ENCODE assay signal across 1 cellular context in genomic region chr4:70703695-70704332, GRCh38.
TF ChIP-seq lines count a peak whose summit lies in the region.

No MANE protein-coding gene starts in this region.

TF ChIP-seq in HepG2, 621 proteins besides CTCF, POLR2A, EP300 and RAD21:
- TF ChIP-seq ZNF558 (CRISPR knock-in tag; IDR thresholded peaks at IDR 0.05; ENCODE audit: borderline replicate concordance): no peak
- peak; percentile 81; the same call in 1 of the 2 replicates for TF ChIP-seq ARID2 (CRISPR knock-in tag; IDR thresholded peaks at IDR 0.05; ENCODE audit: borderline replicate concordance)
- TF ChIP-seq PRDM10 (CRISPR knock-in tag; IDR thresholded peaks at IDR 0.05; ENCODE audit: low read depth): no peak
- peak; percentile 20; the same call in 1 of the 2 replicates for TF ChIP-seq PHF21A (CRISPR knock-in tag; IDR thresholded peaks at IDR 0.05)
- TF ChIP-seq LCORL (IDR thresholded peaks at IDR 0.05): no peak
- no peak for TF ChIP-seq LCORL (CRISPR knock-in tag; IDR thresholded peaks at IDR 0.05)
- 0 out of 2 replicates have a peak, but pooled peaks have one; percentile 23 for TF ChIP-seq AHDC1 (CRISPR knock-in tag; IDR thresholded peaks at IDR 0.05; ENCODE audit: borderline replicate concordance)
- 0 out of 2 replicates have a peak, but pooled peaks have one; percentile 44 for TF ChIP-seq SMYD3 (CRISPR knock-in tag; IDR thresholded peaks at IDR 0.05)
- TF ChIP-seq ZBTB34 (CRISPR knock-in tag; IDR thresholded peaks at IDR 0.05): 0 out of 2 replicates have a peak, but pooled peaks have one; percentile 22
- TF ChIP-seq ZNF331 (CRISPR knock-in tag; IDR thresholded peaks at IDR 0.05): 0 out of 2 replicates have a peak, but pooled peaks have one; percentile 12
- TF ChIP-seq POLR2G (IDR thresholded peaks at IDR 0.05; ENCODE audit: low read depth, low read length): no peak
- no peak for TF ChIP-seq ZNF460 (CRISPR knock-in tag; IDR thresholded peaks at IDR 0.05; ENCODE audit: borderline replicate concordance)
- TF ChIP-seq THYN1 (CRISPR knock-in tag; IDR thresholded peaks at IDR 0.05; ENCODE audit: borderline replicate concordance, low read depth): 0 out of 2 replicates have a peak, but pooled peaks have one; percentile 64
- no peak for TF ChIP-seq E2F5 (CRISPR knock-in tag; conservative IDR thresholded peaks at IDR 0.05)
- no peak for TF ChIP-seq ZNF766 (CRISPR knock-in tag; IDR thresholded peaks at IDR 0.05; ENCODE audit: borderline replicate concordance)
- peak; percentile 65; the same call in 1 of the 2 replicates for TF ChIP-seq CEBPB (IDR thresholded peaks at IDR 0.05; ENCODE audit: borderline replicate concordance, low read depth, low read length)
- peak; percentile 72 for TF ChIP-seq CEBPG (CRISPR knock-in tag; IDR thresholded peaks at IDR 0.05)
- peak; percentile 39; the same call in 1 of the 2 replicates for TF ChIP-seq MBD4 (IDR thresholded peaks at IDR 0.05; ENCODE audit: borderline replicate concordance, low read length)
- peak; percentile 43; the same call in 1 of the 2 replicates for TF ChIP-seq ARID3A (IDR thresholded peaks at IDR 0.05; ENCODE audit: low read depth, low read length)
